In genomic region chr1:47423872-47424271, GRCh38 we compare ENCODE assay signal across 14 cellular contexts. TPM values are rescaled to one million over a fixed set of nuclear protein-coding genes. Genes with fewer than 3 reads are reported as not detected.
"Had no signal": no experiment of that assay in that cellular context is flagged by ENCODE, and none has a peak within 500 bp of the region (broad histone marks: within the 10 kb centered on the region; RNA-seq: fewer than 3 reads in every experiment).

No MANE protein-coding gene starts in this region.

- H3K9ac ChIP-seq: KMS-11, SK-N-SH had no signal

- H3K4me2 ChIP-seq: KMS-11, SK-N-SH had no signal

- ATAC-seq: T-cell had no signal

- H3K27ac ChIP-seq: HL-60, KMS-11, RWPE1 had no signal

- H3K9me3 ChIP-seq: SK-N-SH had no signal

- H3K9me2 ChIP-seq: SK-N-SH had no signal

- DNase-seq: NCI-H1048, NCI-H1436 treated with DMSO at 0.1 percent for 48 hours, NCI-H187 treated with DMSO at 0.1 percent for 48 hours, T-cell had no signal

- FAIRE-seq: HTR-8/SVneo had no signal

RNA-seq across cellular contexts. Expression of gene FOXE3, which starts 7.8 kb away (rescaled TPM):
- total RNA-seq: MCF 10A, NCI-H460, OCI-LY7, PC-3, SK-MEL-5 had no signal
- polyA plus RNA-seq: SK-N-SH had no signal

RNA-seq across cellular contexts. Expression of gene FOXD2, which starts 14.0 kb away (rescaled TPM):
- polyA plus RNA-seq: SK-N-SH had no signal
